26 cellular contexts compared by ENCODE assay signal in the genomic region with DNA sequence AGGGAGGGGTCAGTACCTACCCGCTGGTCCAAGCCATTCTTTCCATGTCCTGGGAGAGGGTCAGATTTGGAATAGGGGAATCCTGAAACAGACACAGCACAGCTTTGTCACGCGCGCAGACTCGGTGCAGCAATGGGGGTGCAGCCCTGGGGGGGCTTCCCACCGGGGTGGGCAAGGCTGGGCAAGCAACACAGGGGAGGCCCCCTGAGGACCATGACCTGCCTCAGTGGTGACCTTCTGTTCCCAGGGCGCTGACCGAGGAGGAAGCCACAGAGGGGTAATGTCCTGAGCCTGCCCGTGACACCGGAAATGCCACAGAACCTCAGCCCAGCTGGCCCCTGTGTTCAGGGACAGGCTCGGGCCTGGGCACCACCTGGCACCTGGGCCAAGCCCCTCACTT.
"Had no signal": no experiment of that assay in that cellular context is flagged by ENCODE, and none has a peak within 500 bp of the region (broad histone marks: within the 10 kb centered on the region; RNA-seq: fewer than 3 reads in every experiment).

No MANE protein-coding gene starts in this region.

- DNase-seq: activated CD4-positive, alpha-beta memory T cell treated with anti-CD3 and anti-CD28 coated beads for 36 hours; activated CD4-positive, alpha-beta T cell treated with anti-CD3 and anti-CD28 coated beads, Interleukin-2, amount 10 ng/mL, durations not matched to agents 7 days and 5 days; activated CD4-positive, CD25-positive, alpha-beta regulatory T cell; activated CD8-positive, alpha-beta memory T cell treated with anti-CD3 and anti-CD28 coated beads for 24 hours; activated effector memory CD4-positive, alpha-beta T cell treated with anti-CD3 and anti-CD28 coated beads, Interleukin-2, amount 50 U/mL, for 16 hours; activated naive CD4-positive, alpha-beta T cell treated with Interleukin-2 at 50 U/mL for 16 hours; activated naive CD8-positive, alpha-beta T cell treated with anti-CD3 and anti-CD28 coated beads, Interleukin-2, amount 50 U/mL, for 24 hours; activated T-cell treated with anti-CD3 and anti-CD28 coated beads, Interleukin-2, amount 50 U/mL, for 4 hours; amniotic stem cell; Kasumi-1; KBM-7; NCI-H1048; NCI-H146; NCI-H187 treated with DMSO at 0.1 percent for 48 hours; NCI-H2081 treated with DMSO at 0.1 percent for 48 hours; NCI-H446; NCI-H524; PC-9; T-cell; T-helper 2 cell; T1000 had no signal

- H3K9me3 Mint-ChIP-seq: activated CD4-positive, alpha-beta memory T cell treated with anti-CD3 and anti-CD28 coated beads for 36 hours; activated naive CD4-positive, alpha-beta T cell treated with anti-CD3 and anti-CD28 coated beads, Interleukin-2, amount 50 U/mL, for 72 hours; activated naive CD8-positive, alpha-beta T cell treated with anti-CD3 and anti-CD28 coated beads, Interleukin-2, amount 50 U/mL, for 24 hours had no signal

- H3K4me1 Mint-ChIP-seq: activated CD4-positive, alpha-beta T cell treated with anti-CD3 and anti-CD28 coated beads, Interleukin-2, amount 10 ng/mL, durations not matched to agents 7 days and 5 days; activated naive CD8-positive, alpha-beta T cell treated with anti-CD3 and anti-CD28 coated beads, Interleukin-2, amount 50 U/mL, for 24 hours; T-cell had no signal

- H3K36me3 Mint-ChIP-seq: activated CD4-positive, alpha-beta memory T cell treated with anti-CD3 and anti-CD28 coated beads for 36 hours; T-cell had no signal

- H3K27ac ChIP-seq: PC-9, SK-N-MC had no signal

- H3K27ac Mint-ChIP-seq: activated CD4-positive, alpha-beta memory T cell treated with anti-CD3 and anti-CD28 coated beads for 36 hours; activated CD4-positive, alpha-beta T cell treated with anti-CD3 and anti-CD28 coated beads, Interleukin-2, amount 10 ng/mL, durations not matched to agents 7 days and 5 days; activated naive CD4-positive, alpha-beta T cell treated with anti-CD3 and anti-CD28 coated beads, Interleukin-2, amount 50 U/mL, for 72 hours; activated naive CD8-positive, alpha-beta T cell treated with anti-CD3 and anti-CD28 coated beads, Interleukin-2, amount 50 U/mL, for 24 hours; T-cell had no signal

- H3K4me3 Mint-ChIP-seq: activated CD4-positive, alpha-beta memory T cell treated with anti-CD3 and anti-CD28 coated beads for 36 hours; activated CD4-positive, alpha-beta T cell treated with anti-CD3 and anti-CD28 coated beads, Interleukin-2, amount 10 ng/mL, durations not matched to agents 7 days and 5 days; activated naive CD8-positive, alpha-beta T cell treated with anti-CD3 and anti-CD28 coated beads, Interleukin-2, amount 50 U/mL, for 24 hours; activated T-cell treated with anti-CD3 and anti-CD28 coated beads, Interleukin-2, amount 50 U/mL, for 4 hours; brain; T-cell had no signal

- ATAC-seq: activated naive CD4-positive, alpha-beta T cell treated with anti-CD3 and anti-CD28 coated beads, Interleukin-2, amount 50 U/mL, for 72 hours; activated naive CD8-positive, alpha-beta T cell treated with anti-CD3 and anti-CD28 coated beads, Interleukin-2, amount 50 U/mL, for 24 hours; activated T-cell treated with anti-CD3 and anti-CD28 coated beads, Interleukin-2, amount 50 U/mL, for 4 hours; T-cell had no signal

- H3K27me3 Mint-ChIP-seq: activated CD4-positive, alpha-beta memory T cell treated with anti-CD3 and anti-CD28 coated beads for 36 hours; activated CD4-positive, alpha-beta T cell treated with anti-CD3 and anti-CD28 coated beads, Interleukin-2, amount 10 ng/mL, durations not matched to agents 7 days and 5 days; activated naive CD8-positive, alpha-beta T cell treated with anti-CD3 and anti-CD28 coated beads, Interleukin-2, amount 50 U/mL, for 24 hours; brain; T-cell had no signal

- FAIRE-seq: astrocyte, TTC549 had no signal

- H2AFZ ChIP-seq: PC-9 had no signal

- H3K4me2 ChIP-seq: PC-9 had no signal

- H3K4me3 ChIP-seq: PC-9, SK-N-MC had no signal
